In the genomic region with DNA sequence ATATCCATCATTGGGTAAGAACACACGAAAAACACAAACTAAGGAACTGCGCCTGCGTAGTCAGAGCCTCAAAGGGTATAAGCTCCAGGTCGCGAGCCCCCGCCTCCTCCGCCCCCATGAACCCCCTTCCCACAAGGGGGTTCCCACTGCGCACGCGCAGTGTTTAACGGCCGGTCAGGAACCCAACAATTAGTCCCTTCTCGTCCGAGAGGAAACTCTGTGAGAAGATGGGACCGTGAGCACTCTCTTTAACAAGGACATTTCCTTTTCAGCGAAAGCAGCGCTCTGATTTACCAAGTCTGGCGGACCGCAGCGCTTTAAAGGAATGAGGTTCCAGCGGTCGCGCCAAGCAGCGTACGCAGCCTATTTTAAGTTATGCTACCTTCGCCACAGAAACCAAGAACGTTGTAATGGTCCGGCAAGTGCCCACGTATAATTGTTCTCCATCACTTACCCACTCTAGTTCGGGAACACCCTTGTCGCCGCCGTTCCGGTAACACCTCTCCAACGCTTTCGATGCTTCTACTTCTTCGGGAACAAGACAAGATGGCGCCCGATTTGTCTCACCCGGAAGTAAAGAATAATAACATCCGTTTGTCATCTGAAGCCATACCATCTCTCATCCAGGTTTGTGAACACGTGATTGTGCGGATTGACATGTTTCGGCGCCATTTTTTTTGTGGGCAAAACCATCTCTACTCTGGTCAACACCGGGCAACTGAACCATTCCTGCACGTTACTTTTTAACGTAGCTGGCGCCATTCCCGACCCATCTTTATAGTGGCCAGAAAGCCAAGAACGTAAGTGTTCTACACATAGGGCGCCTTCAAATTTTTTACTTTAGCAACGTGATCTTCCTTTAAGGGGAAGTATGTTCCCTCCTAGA, we compare ENCODE assay signal across 8 cellular contexts. TPM values are rescaled to one million over a fixed set of nuclear protein-coding genes. Genes with fewer than 3 reads are reported as not detected.
DNase-seq lines count a peak whose midpoint lies in the region; ATAC-seq and TF ChIP-seq lines count a peak whose summit lies in the region.

A gene with protein sequence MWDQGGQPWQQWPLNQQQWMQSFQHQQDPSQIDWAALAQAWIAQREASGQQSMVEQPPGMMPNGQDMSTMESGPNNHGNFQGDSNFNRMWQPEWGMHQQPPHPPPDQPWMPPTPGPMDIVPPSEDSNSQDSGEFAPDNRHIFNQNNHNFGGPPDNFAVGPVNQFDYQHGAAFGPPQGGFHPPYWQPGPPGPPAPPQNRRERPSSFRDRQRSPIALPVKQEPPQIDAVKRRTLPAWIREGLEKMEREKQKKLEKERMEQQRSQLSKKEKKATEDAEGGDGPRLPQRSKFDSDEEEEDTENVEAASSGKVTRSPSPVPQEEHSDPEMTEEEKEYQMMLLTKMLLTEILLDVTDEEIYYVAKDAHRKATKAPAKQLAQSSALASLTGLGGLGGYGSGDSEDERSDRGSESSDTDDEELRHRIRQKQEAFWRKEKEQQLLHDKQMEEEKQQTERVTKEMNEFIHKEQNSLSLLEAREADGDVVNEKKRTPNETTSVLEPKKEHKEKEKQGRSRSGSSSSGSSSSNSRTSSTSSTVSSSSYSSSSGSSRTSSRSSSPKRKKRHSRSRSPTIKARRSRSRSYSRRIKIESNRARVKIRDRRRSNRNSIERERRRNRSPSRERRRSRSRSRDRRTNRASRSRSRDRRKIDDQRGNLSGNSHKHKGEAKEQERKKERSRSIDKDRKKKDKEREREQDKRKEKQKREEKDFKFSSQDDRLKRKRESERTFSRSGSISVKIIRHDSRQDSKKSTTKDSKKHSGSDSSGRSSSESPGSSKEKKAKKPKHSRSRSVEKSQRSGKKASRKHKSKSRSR (minus strand): TSS at position 548 of the 886 bp plus-strand sequence. CDS start 10,649 bp downstream, outside the sequence.

- H3K36me3 ChIP-seq in prostate gland: no peaks in the 10 kb centered on the region
- H3K36me3 ChIP-seq in urinary bladder (ENCODE audit: insufficient read depth): peaks cover 2% of the 10 kb centered on the region

- WGBS in prostate gland: under 1% methylated on average over 53 of the region's 53 CpGs
- under 1% methylated on average over 53 of the region's 53 CpGs for WGBS in urinary bladder

- peak within 1 kb of the TSS; percentile 95 for H3K27ac ChIP-seq in angular gyrus (ENCODE audit: low read depth, low read length)
- peak within 1 kb of the TSS; percentile 96 to 98 for H3K27ac ChIP-seq in prostate gland
- peak within 1 kb of the TSS; percentile 95 for H3K27ac ChIP-seq in urinary bladder (ENCODE audit: low read depth)

- peak; percentile 49 for TF ChIP-seq POLR2A in prostate gland (IDR thresholded peaks at IDR 0.05)

- H3K27me3 ChIP-seq in prostate gland (replicated peaks; ENCODE audit: insufficient read depth): no peaks in the 10 kb centered on the region

- intact Hi-C loops in left ventricle myocardium superior (cut with micrococcal nuclease) (no loop called here), prostate gland (cut with DNase I) (loop anchor here (5.0 kb wide), 2 partner anchors 93 to 97 kb away; no protein-coding TSS in a partner anchor)

- no peaks in the 10 kb centered on the region for H3K9me3 ChIP-seq in prostate gland

- TF ChIP-seq CTCF in prostate gland (IDR thresholded peaks at IDR 0.05): no peak

- DNase-seq in NCI-H187 (lab: John Stamatoyannopoulos, UW) (peak; percentile 86 to 96), T-helper 2 cell (peak; percentile 76 to 99 (median 85)), left ventricle myocardium superior (peak; percentile 85), prostate gland (ENCODE audit: low spot score) (peak; percentile 97)

- H3K4me3 ChIP-seq in prostate gland: peak within 1 kb of the TSS; percentile 58 to 59
- H3K4me3 ChIP-seq in urinary bladder (ENCODE audit: low read depth, low read length): peak within 1 kb of the TSS; percentile 58

- H3K4me1 ChIP-seq in prostate gland (replicated peaks) (no peaks in the 10 kb centered on the region), urinary bladder (ENCODE audit: insufficient read depth) (no peaks in the 10 kb centered on the region)

- ATAC-seq in GM18498 (IDR thresholded peaks at IDR 0.05; ENCODE audit: unreplicated experiment) (peak; percentile 84), HG02938 (IDR thresholded peaks at IDR 0.05; ENCODE audit: unreplicated experiment) (peak; percentile 85), left ventricle myocardium superior (peak; percentile 96)

RNA-seq across cellular contexts. Expression of the gene that starts here (rescaled TPM):
- 54.6 TPM for total RNA-seq in left ventricle myocardium superior
- total RNA-seq in prostate gland: 100 to 1,000 TPM in 1 of 2 donors, 10 to 100 TPM in 1; 62.0 to 161 TPM
- total RNA-seq in urinary bladder: 268 TPM
- polyA plus RNA-seq in urinary bladder: 63.5 TPM

Comparison
In these comparisons a context has a peak if more than half of its experiments do, and no peak if none do; other contexts are left out.
1. Peak in every context shown above with its lines: DNase-seq, ATAC-seq, H3K4me3 ChIP-seq and H3K27ac ChIP-seq.